8 cellular contexts compared by ENCODE assay signal in genomic region chr16:3152273-3153076, GRCh38. TPM values are rescaled to one million over a fixed set of nuclear protein-coding genes. Genes with fewer than 3 reads are reported as not detected.
DNase-seq lines count a peak whose midpoint lies in the region; ATAC-seq lines count a peak whose summit lies in the region.

No MANE protein-coding gene starts in this region.

- peak overlapping the region; percentile 72 to 91 (median 87) for H3K4me3 Mint-ChIP-seq in naive B cell
- peak overlapping the region; percentile 81 for H3K4me3 Mint-ChIP-seq in stimulated activated effector memory CD8-positive, alpha-beta T cell treated with anti-CD3 and anti-CD28 coated beads, Interleukin-12 subunit alpha, Interleukin-12 subunit beta, amount 100 ng/mL, for 72 hours

- peaks cover 0 to 7% (median 4%) of the 10 kb centered on the region in 3 donors for H3K27me3 Mint-ChIP-seq in naive B cell

- H3K27ac Mint-ChIP-seq in naive B cell, result peak overlapping the region; percentile 63 to 99 (median 92)
- H3K27ac Mint-ChIP-seq in stimulated activated effector memory CD8-positive, alpha-beta T cell treated with anti-CD3 and anti-CD28 coated beads, Interleukin-12 subunit alpha, Interleukin-12 subunit beta, amount 100 ng/mL, for 72 hours, result peak overlapping the region; percentile 98

- peaks cover 4 to 27% (median 15%) of the 10 kb centered on the region in 7 donors for H3K9me3 Mint-ChIP-seq in naive B cell
- no peaks in the 10 kb centered on the region for H3K9me3 Mint-ChIP-seq in stimulated activated effector memory CD8-positive, alpha-beta T cell treated with anti-CD3 and anti-CD28 coated beads, Interleukin-12 subunit alpha, Interleukin-12 subunit beta, amount 100 ng/mL, for 72 hours

- ATAC-seq in naive B cell (ENCODE audit: low read depth in 2 of 2), result peak in 1 of 2 donors; percentile 10
- peak; percentile 24 for ATAC-seq in stimulated activated effector memory CD8-positive, alpha-beta T cell treated with anti-CD3 and anti-CD28 coated beads, Interleukin-12 subunit alpha, Interleukin-12 subunit beta, amount 100 ng/mL, for 72 hours
- no peak for ATAC-seq in GM18517 (IDR thresholded peaks at IDR 0.05; ENCODE audit: unreplicated experiment)

- H3K4me1 Mint-ChIP-seq in naive B cell, result peaks cover 30 to 38% (median 31%) of the 10 kb centered on the region in 3 donors
- peaks cover 42% of the 10 kb centered on the region for H3K4me1 Mint-ChIP-seq in stimulated activated effector memory CD8-positive, alpha-beta T cell treated with anti-CD3 and anti-CD28 coated beads, Interleukin-12 subunit alpha, Interleukin-12 subunit beta, amount 100 ng/mL, for 72 hours

- H3K36me3 Mint-ChIP-seq in naive B cell, result no peaks in the 10 kb centered on the region
- H3K36me3 Mint-ChIP-seq in stimulated activated effector memory CD8-positive, alpha-beta T cell treated with anti-CD3 and anti-CD28 coated beads, Interleukin-12 subunit alpha, Interleukin-12 subunit beta, amount 100 ng/mL, for 72 hours, result peaks cover 44% of the 10 kb centered on the region

- in situ Hi-C loops in KBM-7 (cut with MboI; ENCODE audit: low pct_unique_long_range_greater_than_20kb, low sequenced_read_pairs), result no loop called here

- DNase-seq in DMS114 treated with DMSO at 0.1 percent for 48 hours (lab: John Stamatoyannopoulos, UW; ENCODE audit: unreplicated experiment), result peak; percentile 87
- DNase-seq in KBM-7, result peak; percentile 96
- DNase-seq in OCI-M2 (lab: John Stamatoyannopoulos, UW; ENCODE audit: unreplicated experiment), result peak; percentile 88
- DNase-seq in activated T-cell treated with anti-CD3 and anti-CD28 coated beads, Interleukin-2, amount 50 U/mL, for 48 hours, result peak; percentile 97 to 98
- peak; percentile 88 for DNase-seq in fibroblast of gingiva (ENCODE audit: low read depth)
- peak; percentile 48 for DNase-seq in naive B cell
- peak; percentile 72 to 96 for DNase-seq in stimulated activated effector memory CD8-positive, alpha-beta T cell treated with anti-CD3 and anti-CD28 coated beads, Interleukin-12 subunit alpha, Interleukin-12 subunit beta, amount 100 ng/mL, for 72 hours (ENCODE audit: low spot score in 2 of 2)

RNA-seq across cellular contexts. Expression of gene ZNF213, which starts 17.6 kb away (rescaled TPM):
- 1 to 10 TPM in 4 of 6 donors, under 1 TPM in 1, not detected in 1; 0.38 to 2.7 (median 1.6) TPM for polyA plus RNA-seq in naive B cell (ENCODE audit: low read depth in 6 of 6)

RNA-seq across cellular contexts. Expression of gene OR1F1, which starts 35.5 kb away (rescaled TPM):
- polyA plus RNA-seq in naive B cell (ENCODE audit: low read depth in 6 of 6), result not detected

RNA-seq across cellular contexts. Expression of gene ZNF205, which starts 40.1 kb away (rescaled TPM):
- polyA plus RNA-seq in naive B cell (ENCODE audit: low read depth in 6 of 6), result under 1 TPM in 1 of 6 donors, not detected in 5; 0.47 TPM

RNA-seq across cellular contexts. Expression of gene ZSCAN10, which starts 53.4 kb away (rescaled TPM):
- polyA plus RNA-seq in naive B cell (ENCODE audit: low read depth in 6 of 6), result not detected
